ENCODE assay signal across 29 cellular contexts in genomic region chr9:112408819-112409218, GRCh38.
"Had no signal": no experiment of that assay in that cellular context is flagged by ENCODE, and none has a peak within 500 bp of the region (broad histone marks: within the 10 kb centered on the region; RNA-seq: fewer than 3 reads in every experiment).

No MANE protein-coding gene starts in this region.

- H3K27ac ChIP-seq: gastroesophageal sphincter, pancreas, prostate gland, skin epidermis had no signal

- H3K9me3 Mint-ChIP-seq: activated T-cell treated with anti-CD3 and anti-CD28 coated beads, Interleukin-2, amount 50 U/mL, for 72 hours; immature natural killer cell; stimulated activated memory B cell treated with anti-CD40 and anti-IgM and Interleukin-4, amounts not matched to agents 10 μg/mL and 1 μg/mL and 100 μg/mL, for 72 hours; stimulated activated naive CD8-positive, alpha-beta T cell treated with anti-CD3 and anti-CD28 coated beads, Interleukin-15, amount 100 ng/mL, for 72 hours; type B pancreatic cell had no signal

- H3K4me3 ChIP-seq: gastroesophageal sphincter, mucosa of descending colon, pancreas, prostate gland, skin epidermis had no signal

- H3K4me3 Mint-ChIP-seq: activated naive CD8-positive, alpha-beta T cell; activated T-cell treated with anti-CD3 and anti-CD28 coated beads, Interleukin-2, amount 50 U/mL, for 72 hours; immature natural killer cell; stimulated activated memory B cell treated with anti-CD40 and anti-IgM and Interleukin-4, amounts not matched to agents 10 μg/mL and 1 μg/mL and 100 μg/mL, for 72 hours; stimulated activated naive CD8-positive, alpha-beta T cell treated with anti-CD3 and anti-CD28 coated beads, Interleukin-15, amount 100 ng/mL, for 72 hours; type B pancreatic cell had no signal

- H3K27ac Mint-ChIP-seq: activated naive CD8-positive, alpha-beta T cell; activated T-cell treated with anti-CD3 and anti-CD28 coated beads, Interleukin-2, amount 50 U/mL, for 72 hours; immature natural killer cell; stimulated activated memory B cell treated with anti-CD40 and anti-IgM and Interleukin-4, amounts not matched to agents 10 μg/mL and 1 μg/mL and 100 μg/mL, for 72 hours; type B pancreatic cell had no signal

- H3K36me3 ChIP-seq: prostate gland had no signal

- H3K4me1 ChIP-seq: pancreas, prostate gland had no signal

- ATAC-seq: activated T-cell treated with anti-CD3 and anti-CD28 coated beads, Interleukin-2, amount 50 U/mL, for 72 hours; gastroesophageal sphincter; left colon; pancreas; sciatic nerve; stimulated activated memory B cell treated with anti-CD40 and anti-IgM and Interleukin-4, amounts not matched to agents 10 μg/mL and 1 μg/mL and 100 μg/mL, for 72 hours; stimulated activated naive CD8-positive, alpha-beta T cell treated with anti-CD3 and anti-CD28 coated beads, Interleukin-15, amount 100 ng/mL, for 72 hours had no signal

- H3K4me1 Mint-ChIP-seq: stimulated activated memory B cell treated with anti-CD40 and anti-IgM and Interleukin-4, amounts not matched to agents 10 μg/mL and 1 μg/mL and 100 μg/mL, for 72 hours; stimulated activated naive CD8-positive, alpha-beta T cell treated with anti-CD3 and anti-CD28 coated beads, Interleukin-15, amount 100 ng/mL, for 72 hours had no signal

- H3K9me3 ChIP-seq: gastroesophageal sphincter, mucosa of descending colon, pancreas, prostate gland had no signal

- DNase-seq: activated CD4-positive, alpha-beta T cell treated with anti-CD3 and anti-CD28 coated beads for 4 hours; activated CD4-positive, alpha-beta T cell treated with anti-CD3 and anti-CD28 coated beads, Interleukin-2, amount 50 U/mL, for 4 hours; activated effector memory CD4-positive, alpha-beta T cell treated with Interleukin-2 at 50 U/mL for 16 hours; activated naive CD4-positive, alpha-beta T cell treated with Interleukin-2 at 50 U/mL for 16 hours; activated T-cell treated with anti-CD3 and anti-CD28 coated beads for 4 hours; activated T-cell treated with anti-CD3 and anti-CD28 coated beads, Interleukin-2, amount 50 U/mL, for 72 hours; anterior cingulate cortex; cerebellar nuclear complex; cortex of kidney; head of caudate nucleus; hypothalamus; immature natural killer cell; kidney; left colon; mucosa of descending colon; nucleus accumbens; pancreas; retina; stimulated activated CD4-positive, alpha-beta T cell treated with anti-CD3 and anti-CD28 coated beads, Interleukin-4, amount 100 ng/mL, for 4 hours; stimulated activated CD8-positive, alpha-beta memory T cell treated with anti-CD3 and anti-CD28 coated beads, Interleukin-4, amount 100 ng/mL, for 48 hours; stimulated activated naive CD8-positive, alpha-beta T cell treated with anti-CD3 and anti-CD28 coated beads, Interleukin-15, amount 100 ng/mL, for 72 hours; substantia nigra had no signal

- H3K27me3 ChIP-seq: gastroesophageal sphincter, pancreas had no signal

- H3K27me3 Mint-ChIP-seq: activated naive CD8-positive, alpha-beta T cell; stimulated activated memory B cell treated with anti-CD40 and anti-IgM and Interleukin-4, amounts not matched to agents 10 μg/mL and 1 μg/mL and 100 μg/mL, for 72 hours; stimulated activated naive CD8-positive, alpha-beta T cell treated with anti-CD3 and anti-CD28 coated beads, Interleukin-15, amount 100 ng/mL, for 72 hours; type B pancreatic cell had no signal
